Comparison of ENCODE assay signal across 26 cellular contexts in genomic region chr20:33277471-33278441, GRCh38. TPM values are rescaled to one million over a fixed set of nuclear protein-coding genes. Genes with fewer than 3 reads are reported as not detected.
A peak's percentile ranks its signal among the peaks of the same experiment; 100 is the strongest.
DNase-seq lines count a peak whose midpoint lies in the region; ATAC-seq, FAIRE-seq and TF ChIP-seq lines count a peak whose summit lies in the region.
"Had no signal": no experiment of that assay in that cellular context is flagged by ENCODE, and none has a peak within 500 bp of the region (broad histone marks: within the 10 kb centered on the region; RNA-seq: fewer than 3 reads in every experiment).

No MANE protein-coding gene starts in this region.

- H3K4me3 Mint-ChIP-seq in nephron progenitor cell, result no peak overlapping the region
- no peak overlapping the region for H3K4me3 Mint-ChIP-seq in activated T-cell treated with anti-CD3 and anti-CD28 coated beads, Interleukin-2, amount 50 U/mL, for 4 hours
- no peak overlapping the region for H3K4me3 Mint-ChIP-seq in activated CD4-positive, alpha-beta T cell treated with anti-CD3 and anti-CD28 coated beads, Interleukin-2, amount 10 ng/mL, durations not matched to agents 7 days and 5 days
- H3K4me3 Mint-ChIP-seq: activated naive CD8-positive, alpha-beta T cell treated with anti-CD3 and anti-CD28 coated beads for 36 hours; CD8-positive, alpha-beta memory T cell had no signal

- peak overlapping the region; percentile 80 for H3K27ac Mint-ChIP-seq in nephron progenitor cell
- H3K27ac Mint-ChIP-seq in activated CD4-positive, alpha-beta T cell treated with anti-CD3 and anti-CD28 coated beads, Interleukin-2, amount 10 ng/mL, durations not matched to agents 7 days and 5 days, result no peak overlapping the region
- H3K27ac Mint-ChIP-seq: activated naive CD8-positive, alpha-beta T cell treated with anti-CD3 and anti-CD28 coated beads for 36 hours; CD8-positive, alpha-beta memory T cell had no signal

- H3K9me3 ChIP-seq in A549 (no peaks in the 10 kb centered on the region), body of pancreas (no peaks in the 10 kb centered on the region)
- H3K9me3 ChIP-seq: MG63, SJCRH30, tibial nerve had no signal

- no peaks in the 10 kb centered on the region for H3K36me3 ChIP-seq in body of pancreas (replicated peaks in 1 of 2; ENCODE audit: insufficient read depth in 1 of 2, low read depth in 2 of 2)
- H3K36me3 ChIP-seq: MG63, SJCRH30, tibial nerve had no signal

- ATAC-seq in A549 (peak in 1 of 2 experiments; percentile 71; a peak in 3 of 6 replicates), body of pancreas (peak; percentile 82), GM19023 (IDR thresholded peaks at IDR 0.05; ENCODE audit: unreplicated experiment) (no peak)
- no peak for ATAC-seq in activated T-cell treated with anti-CD3 and anti-CD28 coated beads, Interleukin-2, amount 50 U/mL, for 4 hours

- H3K9me3 Mint-ChIP-seq in nephron progenitor cell, result no peaks in the 10 kb centered on the region
- no peaks in the 10 kb centered on the region for H3K9me3 Mint-ChIP-seq in activated T-cell treated with anti-CD3 and anti-CD28 coated beads, Interleukin-2, amount 50 U/mL, for 4 hours
- H3K9me3 Mint-ChIP-seq in activated CD4-positive, alpha-beta T cell treated with anti-CD3 and anti-CD28 coated beads, Interleukin-2, amount 10 ng/mL, durations not matched to agents 7 days and 5 days, result no peaks in the 10 kb centered on the region
- H3K9me3 Mint-ChIP-seq: activated naive CD8-positive, alpha-beta T cell treated with anti-CD3 and anti-CD28 coated beads for 36 hours had no signal

- H3K4me2 ChIP-seq in A549, result no peak overlapping the region; the same call in 2 of the 3 replicates

- TF ChIP-seq CTCF in A549 (IDR thresholded peaks at IDR 0.05), result no peak
- no peak for TF ChIP-seq CTCF in body of pancreas (IDR thresholded peaks at IDR 0.05)
- no peak for TF ChIP-seq CTCF in nephron progenitor cell (IDR thresholded peaks at IDR 0.05)

- FAIRE-seq in A549 (lab: Jason Lieb, UNC), result no peak
- FAIRE-seq: G401.6, GM12891, H54 had no signal

- H3K4me1 Mint-ChIP-seq in nephron progenitor cell, result peaks cover 20% of the 10 kb centered on the region
- H3K4me1 Mint-ChIP-seq in activated T-cell treated with anti-CD3 and anti-CD28 coated beads, Interleukin-2, amount 50 U/mL, for 4 hours (ENCODE audit: low read depth), result no peaks in the 10 kb centered on the region
- no peaks in the 10 kb centered on the region for H3K4me1 Mint-ChIP-seq in activated CD4-positive, alpha-beta T cell treated with anti-CD3 and anti-CD28 coated beads, Interleukin-2, amount 10 ng/mL, durations not matched to agents 7 days and 5 days
- H3K4me1 Mint-ChIP-seq: activated naive CD8-positive, alpha-beta T cell treated with anti-CD3 and anti-CD28 coated beads for 36 hours; CD8-positive, alpha-beta memory T cell had no signal

- H3K27ac ChIP-seq in A549 (0 out of 6 replicates have a peak overlapping the region, but pooled peaks of 1 of the 2 experiments have one; percentile 27), body of pancreas (peak overlapping the region; percentile 81 to 91 (median 82))
- H3K27ac ChIP-seq: SJCRH30 had no signal

- TF ChIP-seq POLR2A in A549 (IDR thresholded peaks at IDR 0.05; ENCODE audit: low read length) (no peak), body of pancreas (IDR thresholded peaks at IDR 0.05) (peak in 1 of 3 donors; percentile 25)

- peaks cover 28% of the 10 kb centered on the region for H3K27me3 Mint-ChIP-seq in nephron progenitor cell (ENCODE audit: low read depth, poor library complexity)
- H3K27me3 Mint-ChIP-seq in activated T-cell treated with anti-CD3 and anti-CD28 coated beads, Interleukin-2, amount 50 U/mL, for 4 hours (ENCODE audit: low read depth), result peaks cover 9% of the 10 kb centered on the region
- peaks cover 3% of the 10 kb centered on the region for H3K27me3 Mint-ChIP-seq in activated CD4-positive, alpha-beta T cell treated with anti-CD3 and anti-CD28 coated beads, Interleukin-2, amount 10 ng/mL, durations not matched to agents 7 days and 5 days

- DNase-seq in A549 (ENCODE audit: low read depth in 1 of 2, low spot score in 1 of 2) (peak in 1 of 2 experiments; percentile 58), LoVo (ENCODE audit: low spot score) (peak; percentile 16), body of pancreas (peak; percentile 55 to 74 (median 62)), nephron progenitor cell (no peak), epidermal melanocyte (ENCODE audit: insufficient read length, low spot score) (no peak)
- no peak for DNase-seq in activated T-cell treated with anti-CD3 and anti-CD28 coated beads, Interleukin-2, amount 50 U/mL, for 4 hours
- no peak for DNase-seq in activated CD4-positive, alpha-beta T cell treated with anti-CD3 and anti-CD28 coated beads, Interleukin-2, amount 10 ng/mL, durations not matched to agents 7 days and 5 days
- DNase-seq: ACHN; activated CD4-positive, alpha-beta T cell treated with anti-CD3 and anti-CD28 coated beads for 48 hours; activated naive CD8-positive, alpha-beta T cell treated with anti-CD3 and anti-CD28 coated beads for 36 hours; activated T-cell treated with anti-CD3 and anti-CD28 coated beads, Interleukin-2, amount 50 U/mL, for 1 hour; CD8-positive, alpha-beta memory T cell; central memory CD4-positive, alpha-beta T cell; MG63; NCI-H2029; stimulated activated CD4-positive, alpha-beta T cell treated with anti-CD3 and anti-CD28 coated beads, Interleukin-4, amount 100 ng/mL, for 24 hours; T-helper 9 cell had no signal

- TF ChIP-seq RAD21 in A549 (conservative IDR thresholded peaks at IDR 0.05 in 1 of 2, IDR thresholded peaks at IDR 0.05 in 1 of 2), result no peak

- H3K36me3 Mint-ChIP-seq in nephron progenitor cell (ENCODE audit: low read depth), result no peaks in the 10 kb centered on the region
- no peaks in the 10 kb centered on the region for H3K36me3 Mint-ChIP-seq in activated T-cell treated with anti-CD3 and anti-CD28 coated beads, Interleukin-2, amount 50 U/mL, for 4 hours (ENCODE audit: insufficient read depth)
- no peaks in the 10 kb centered on the region for H3K36me3 Mint-ChIP-seq in activated CD4-positive, alpha-beta T cell treated with anti-CD3 and anti-CD28 coated beads, Interleukin-2, amount 10 ng/mL, durations not matched to agents 7 days and 5 days (ENCODE audit: low read depth)
- H3K36me3 Mint-ChIP-seq: activated naive CD8-positive, alpha-beta T cell treated with anti-CD3 and anti-CD28 coated beads for 36 hours; CD8-positive, alpha-beta memory T cell had no signal

- H3K4me1 ChIP-seq in A549 (peaks cover 5% of the 10 kb centered on the region; the same call in 2 of the 3 replicates), body of pancreas (peaks cover 17% of the 10 kb centered on the region)
- H3K4me1 ChIP-seq: SJCRH30 had no signal

- intact Hi-C loops in body of pancreas (cut with DNase I), result no loop called here

- H3K4me3 ChIP-seq in A549 (no peak overlapping the region), body of pancreas (no peak overlapping the region)
- H3K4me3 ChIP-seq: lung, MG63, SJCRH30, tibial nerve had no signal

- CTCF ChIA-PET in A549 (lab: Yijun Ruan, JAX), result interaction anchor here (0.9 to 1.8 kb wide), 2 partner anchors 15 to 22 kb away, joined by 3 to 8 read pairs; no protein-coding TSS in a partner anchor
- CTCF ChIA-PET in activated CD4-positive, alpha-beta T cell treated with anti-CD3 and anti-CD28 coated beads, Interleukin-2, amount 10 ng/mL, durations not matched to agents 7 days and 5 days (lab: Charles Lee), result no interaction called here

- whole genome bisulfite sequencing in A549 (ENCODE audit: missing lambda C conversion rate), result 32% methylated on average over 13 of the region's 13 CpGs
- 28 to 29% methylated on average over 13 of the region's 13 CpGs for WGBS in body of pancreas, 2 donors

- H3K27me3 ChIP-seq in body of pancreas, result no peaks in the 10 kb centered on the region
- H3K27me3 ChIP-seq: MG63, tibial nerve had no signal

- POLR2A ChIA-PET in A549 (lab: Yijun Ruan, JAX), result no interaction called here
- POLR2A ChIA-PET in activated CD4-positive, alpha-beta T cell treated with anti-CD3 and anti-CD28 coated beads, Interleukin-2, amount 10 ng/mL, durations not matched to agents 7 days and 5 days (lab: Charles Lee), result no interaction called here

- TF ChIP-seq EP300 in A549 (IDR thresholded peaks at IDR 0.05), result no peak

TF ChIP-seq in A549, 52 proteins besides CTCF, POLR2A, EP300 and RAD21 (continues in another document):
- TF ChIP-seq, protein P1, sequence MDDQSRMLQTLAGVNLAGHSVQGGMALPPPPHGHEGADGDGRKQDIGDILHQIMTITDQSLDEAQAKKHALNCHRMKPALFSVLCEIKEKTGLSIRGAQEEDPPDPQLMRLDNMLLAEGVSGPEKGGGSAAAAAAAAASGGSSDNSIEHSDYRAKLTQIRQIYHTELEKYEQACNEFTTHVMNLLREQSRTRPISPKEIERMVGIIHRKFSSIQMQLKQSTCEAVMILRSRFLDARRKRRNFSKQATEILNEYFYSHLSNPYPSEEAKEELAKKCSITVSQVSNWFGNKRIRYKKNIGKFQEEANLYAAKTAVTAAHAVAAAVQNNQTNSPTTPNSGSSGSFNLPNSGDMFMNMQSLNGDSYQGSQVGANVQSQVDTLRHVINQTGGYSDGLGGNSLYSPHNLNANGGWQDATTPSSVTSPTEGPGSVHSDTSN (IDR thresholded peaks at IDR 0.05), result no peak

RNA-seq across cellular contexts. Expression of gene BPIFB1, which starts 5.3 kb away (rescaled TPM):
- polyA plus RNA-seq in A549 (2011; rRNA removed) (0.18 and 0.67 TPM in 2 replicates), A549 (2017; fragmentation: RNase III; extraction: RNeasy Plus Mini Kit Qiagen cat#74134 plus additional on column Dnase treatment) (not detected in 3 replicates)
- 0.04 and 0.05 TPM in 2 replicates for polyA plus RNA-seq in A549 (2012; cell fraction: cytosol; rRNA removed)
- not detected in 2 replicates for polyA plus RNA-seq in A549 (2012; cell fraction: nucleus; rRNA removed)
- polyA minus RNA-seq in A549 (2011; rRNA and poly(A)+ RNA removed), result 0.24 and 0.41 TPM in 2 replicates
- total RNA-seq in body of pancreas, result not detected
- total RNA-seq in activated T-cell treated with anti-CD3 and anti-CD28 coated beads, Interleukin-2, amount 50 U/mL, for 4 hours, result not detected
- total RNA-seq in activated CD4-positive, alpha-beta T cell treated with anti-CD3 and anti-CD28 coated beads, Interleukin-2, amount 10 ng/mL, durations not matched to agents 7 days and 5 days, result not detected
- total RNA-seq: activated naive CD8-positive, alpha-beta T cell treated with anti-CD3 and anti-CD28 coated beads for 36 hours; CD8-positive, alpha-beta memory T cell; fibroblast of villous mesenchyme; SJCRH30; tibial nerve had no signal
- polyA plus RNA-seq: CD8-positive, alpha-beta memory T cell; neural cell had no signal

RNA-seq across cellular contexts. Expression of gene BPIFA1, which starts 42.0 kb away (rescaled TPM):
- polyA plus RNA-seq in A549 (2011; rRNA removed), result not detected in 2 replicates
- not detected in 2 replicates for polyA plus RNA-seq in A549 (2012; cell fraction: cytosol; rRNA removed)
- polyA plus RNA-seq in A549 (2012; cell fraction: nucleus; rRNA removed), result not detected in 2 replicates
- polyA plus RNA-seq in A549 (2017; fragmentation: RNase III; extraction: RNeasy Plus Mini Kit Qiagen cat#74134 plus additional on column Dnase treatment), result not detected in 3 replicates
- not detected in 2 replicates for polyA minus RNA-seq in A549 (2011; rRNA and poly(A)+ RNA removed)
- total RNA-seq in body of pancreas, result not detected
- not detected for total RNA-seq in activated T-cell treated with anti-CD3 and anti-CD28 coated beads, Interleukin-2, amount 50 U/mL, for 4 hours
- total RNA-seq in activated CD4-positive, alpha-beta T cell treated with anti-CD3 and anti-CD28 coated beads, Interleukin-2, amount 10 ng/mL, durations not matched to agents 7 days and 5 days, result not detected
- total RNA-seq: activated naive CD8-positive, alpha-beta T cell treated with anti-CD3 and anti-CD28 coated beads for 36 hours; CD8-positive, alpha-beta memory T cell; fibroblast of villous mesenchyme; SJCRH30; tibial nerve had no signal
- polyA plus RNA-seq: CD8-positive, alpha-beta memory T cell; neural cell had no signal

Comparison
In these comparisons a context has a peak if more than half of its experiments do, and no peak if none do; other contexts are left out.
1. DNase-seq: peak in LoVo (single experiment) and body of pancreas (4 of 4); none in nephron progenitor cell (single experiment), activated T-cell treated with anti-CD3 and anti-CD28 coated beads, Interleukin-2, amount 50 U/mL, for 4 hours (single experiment), activated CD4-positive, alpha-beta T cell treated with anti-CD3 and anti-CD28 coated beads, Interleukin-2, amount 10 ng/mL, durations not matched to agents 7 days and 5 days (single experiment) and epidermal melanocyte (single experiment).